Comparison of ENCODE assay signal across 21 cellular contexts in the genomic region with DNA sequence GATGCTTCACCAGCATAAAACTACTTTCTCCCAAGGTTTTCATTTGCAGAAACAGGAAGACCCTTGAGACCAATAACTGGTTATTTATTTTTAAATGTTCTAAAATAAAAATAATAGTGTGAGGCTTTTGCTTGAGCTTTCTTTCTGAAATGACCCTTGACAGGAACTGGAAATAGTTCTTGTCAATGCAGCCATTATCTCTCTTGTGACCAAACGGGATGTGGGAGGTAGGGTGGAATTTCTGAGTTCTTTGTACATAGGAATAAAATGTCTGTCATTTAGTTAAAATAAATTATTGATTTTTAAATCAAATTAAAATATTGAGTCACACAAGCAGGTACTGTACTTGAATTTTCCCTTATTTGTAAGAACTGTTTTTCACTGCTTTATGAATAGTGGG.
"Had no signal": no experiment of that assay in that cellular context is flagged by ENCODE, and none has a peak within 500 bp of the region (broad histone marks: within the 10 kb centered on the region; RNA-seq: fewer than 3 reads in every experiment).

No MANE protein-coding gene starts in this region.

- H3K27me3 ChIP-seq: cardiac muscle cell, gastroesophageal sphincter, right lobe of liver, testis, uterus had no signal

- H3K79me2 ChIP-seq: parathyroid adenoma had no signal

- H3K9me3 Mint-ChIP-seq: activated naive CD8-positive, alpha-beta T cell treated with anti-CD3 and anti-CD28 coated beads, Interleukin-2, amount 10 ng/mL, durations not matched to agents 7 days and 5 days; activated T-cell treated with anti-CD3 and anti-CD28 coated beads, Interleukin-2, amount 50 U/mL, for 24 hours; dendritic cell treated with granulocyte-macrophage colony-stimulating factor and Interleukin-4, amounts not matched to agents 40 ng/mL and 50 ng/mL, for 4 days; nephron progenitor cell had no signal

- H3K4me1 ChIP-seq: parathyroid adenoma, right lobe of liver had no signal

- H3K9me3 ChIP-seq: gastroesophageal sphincter, right lobe of liver, testis, uterus had no signal

- H3K4me1 Mint-ChIP-seq: activated naive CD8-positive, alpha-beta T cell treated with anti-CD3 and anti-CD28 coated beads, Interleukin-2, amount 10 ng/mL, durations not matched to agents 7 days and 5 days; memory B cell; nephron progenitor cell; T-cell had no signal

- H3K27me3 Mint-ChIP-seq: activated naive CD8-positive, alpha-beta T cell treated with anti-CD3 and anti-CD28 coated beads, Interleukin-2, amount 10 ng/mL, durations not matched to agents 7 days and 5 days; dendritic cell treated with granulocyte-macrophage colony-stimulating factor and Interleukin-4, amounts not matched to agents 40 ng/mL and 50 ng/mL, for 4 days had no signal

- H3K36me3 ChIP-seq: cardiac muscle cell, gastroesophageal sphincter, right lobe of liver, uterus had no signal

- H3K27ac Mint-ChIP-seq: activated naive CD4-positive, alpha-beta T cell treated with anti-CD3 and anti-CD28 coated beads for 36 hours; activated naive CD8-positive, alpha-beta T cell treated with anti-CD3 and anti-CD28 coated beads, Interleukin-2, amount 10 ng/mL, durations not matched to agents 7 days and 5 days; activated T-cell treated with anti-CD3 and anti-CD28 coated beads, Interleukin-2, amount 50 U/mL, for 24 hours; dendritic cell treated with granulocyte-macrophage colony-stimulating factor and Interleukin-4, amounts not matched to agents 40 ng/mL and 50 ng/mL, for 4 days; memory B cell; nephron progenitor cell; T-cell; WTC11 had no signal

- H3K4me3 Mint-ChIP-seq: activated naive CD4-positive, alpha-beta T cell treated with anti-CD3 and anti-CD28 coated beads for 36 hours; activated naive CD8-positive, alpha-beta T cell treated with anti-CD3 and anti-CD28 coated beads, Interleukin-2, amount 10 ng/mL, durations not matched to agents 7 days and 5 days; activated T-cell treated with anti-CD3 and anti-CD28 coated beads, Interleukin-2, amount 50 U/mL, for 24 hours; dendritic cell treated with granulocyte-macrophage colony-stimulating factor and Interleukin-4, amounts not matched to agents 40 ng/mL and 50 ng/mL, for 4 days; memory B cell; nephron progenitor cell; T-cell; WTC11 had no signal

- H3K4me3 ChIP-seq: cardiac muscle cell, gastroesophageal sphincter, right lobe of liver, testis, uterus had no signal

- ATAC-seq: gastroesophageal sphincter, left cardiac atrium, right lobe of liver, T-cell, WTC11 had no signal

- H3K36me3 Mint-ChIP-seq: activated naive CD8-positive, alpha-beta T cell treated with anti-CD3 and anti-CD28 coated beads, Interleukin-2, amount 10 ng/mL, durations not matched to agents 7 days and 5 days; T-cell; WTC11 had no signal

- H2AFZ ChIP-seq: parathyroid adenoma had no signal

- H3K27ac ChIP-seq: cardiac muscle cell, gastroesophageal sphincter, parathyroid adenoma, right lobe of liver, uterus had no signal

- H3K9ac ChIP-seq: parathyroid adenoma had no signal

- DNase-seq: activated CD8-positive, alpha-beta memory T cell treated with anti-CD3 and anti-CD28 coated beads, Interleukin-2, amount 50 U/mL, for 4 hours; activated naive CD4-positive, alpha-beta T cell treated with anti-CD3 and anti-CD28 coated beads for 36 hours; activated naive CD8-positive, alpha-beta T cell treated with anti-CD3 and anti-CD28 coated beads, Interleukin-2, amount 10 ng/mL, durations not matched to agents 7 days and 5 days; activated T-cell treated with anti-CD3 and anti-CD28 coated beads, Interleukin-2, amount 50 U/mL, for 24 hours; effector CD4-positive, alpha-beta T cell; head of caudate nucleus; islet precursor cell; left cardiac atrium; nephron progenitor cell; right lobe of liver; stimulated activated CD4-positive, alpha-beta T cell treated with anti-CD3 and anti-CD28 coated beads, Interleukin-2, amount 100 ng/mL, for 48 hours; stimulated activated naive CD4-positive, alpha-beta T cell; T-cell; testis; uterus had no signal
